1 cellular context compared by ENCODE assay signal in the genomic region with DNA sequence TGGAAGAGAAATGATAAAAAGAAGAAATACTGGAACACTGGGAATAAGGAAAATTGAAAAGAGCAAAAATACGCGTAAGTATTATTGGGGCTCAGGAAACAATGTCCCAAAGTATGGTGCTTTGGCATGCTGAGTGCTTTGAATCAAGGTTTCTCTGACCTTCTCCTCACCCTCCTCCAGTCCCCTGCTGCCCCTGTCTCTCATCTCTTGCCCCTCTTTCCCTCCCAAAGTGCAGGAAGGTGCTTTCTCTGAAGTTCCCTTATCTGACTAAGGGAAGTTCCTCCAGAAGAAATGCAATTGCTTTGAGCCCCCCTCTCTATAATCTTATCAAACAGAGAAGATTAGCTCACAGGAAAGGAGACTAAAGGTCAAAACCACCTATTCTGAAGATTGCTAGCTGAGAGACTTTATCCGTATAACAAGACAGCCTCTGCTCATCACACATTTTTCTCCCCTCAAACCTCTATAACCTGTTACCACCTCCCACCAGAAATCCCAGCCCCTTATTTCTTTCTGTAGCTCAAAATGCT.
A peak's percentile ranks its signal among the peaks of the same experiment; 100 is the strongest.
TF ChIP-seq lines count a peak whose summit lies in the region.

No MANE protein-coding gene starts in this region.

TF ChIP-seq in K562, 482 proteins besides CTCF, POLR2A, EP300 and RAD21 (continued from another document and continues in another):
- TF ChIP-seq, protein P1, sequence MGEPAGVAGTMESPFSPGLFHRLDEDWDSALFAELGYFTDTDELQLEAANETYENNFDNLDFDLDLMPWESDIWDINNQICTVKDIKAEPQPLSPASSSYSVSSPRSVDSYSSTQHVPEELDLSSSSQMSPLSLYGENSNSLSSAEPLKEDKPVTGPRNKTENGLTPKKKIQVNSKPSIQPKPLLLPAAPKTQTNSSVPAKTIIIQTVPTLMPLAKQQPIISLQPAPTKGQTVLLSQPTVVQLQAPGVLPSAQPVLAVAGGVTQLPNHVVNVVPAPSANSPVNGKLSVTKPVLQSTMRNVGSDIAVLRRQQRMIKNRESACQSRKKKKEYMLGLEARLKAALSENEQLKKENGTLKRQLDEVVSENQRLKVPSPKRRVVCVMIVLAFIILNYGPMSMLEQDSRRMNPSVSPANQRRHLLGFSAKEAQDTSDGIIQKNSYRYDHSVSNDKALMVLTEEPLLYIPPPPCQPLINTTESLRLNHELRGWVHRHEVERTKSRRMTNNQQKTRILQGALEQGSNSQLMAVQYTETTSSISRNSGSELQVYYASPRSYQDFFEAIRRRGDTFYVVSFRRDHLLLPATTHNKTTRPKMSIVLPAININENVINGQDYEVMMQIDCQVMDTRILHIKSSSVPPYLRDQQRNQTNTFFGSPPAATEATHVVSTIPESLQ (CRISPR knock-in tag; IDR thresholded peaks at IDR 0.05) = no peak
- TF ChIP-seq, protein P2, sequence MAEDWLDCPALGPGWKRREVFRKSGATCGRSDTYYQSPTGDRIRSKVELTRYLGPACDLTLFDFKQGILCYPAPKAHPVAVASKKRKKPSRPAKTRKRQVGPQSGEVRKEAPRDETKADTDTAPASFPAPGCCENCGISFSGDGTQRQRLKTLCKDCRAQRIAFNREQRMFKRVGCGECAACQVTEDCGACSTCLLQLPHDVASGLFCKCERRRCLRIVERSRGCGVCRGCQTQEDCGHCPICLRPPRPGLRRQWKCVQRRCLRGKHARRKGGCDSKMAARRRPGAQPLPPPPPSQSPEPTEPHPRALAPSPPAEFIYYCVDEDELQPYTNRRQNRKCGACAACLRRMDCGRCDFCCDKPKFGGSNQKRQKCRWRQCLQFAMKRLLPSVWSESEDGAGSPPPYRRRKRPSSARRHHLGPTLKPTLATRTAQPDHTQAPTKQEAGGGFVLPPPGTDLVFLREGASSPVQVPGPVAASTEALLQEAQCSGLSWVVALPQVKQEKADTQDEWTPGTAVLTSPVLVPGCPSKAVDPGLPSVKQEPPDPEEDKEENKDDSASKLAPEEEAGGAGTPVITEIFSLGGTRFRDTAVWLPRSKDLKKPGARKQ (CRISPR knock-in tag; IDR thresholded peaks at IDR 0.05) = no peak
- TF ChIP-seq SMARCA4 (IDR thresholded peaks at IDR 0.05) (0 out of 2 replicates have a peak, but pooled peaks have one; percentile 31), ZKSCAN3 (CRISPR knock-in tag; IDR thresholded peaks at IDR 0.05) (no peak), TRIM28 (IDR thresholded peaks at IDR 0.05) (no peak), TBL1XR1 (IDR thresholded peaks at IDR 0.05; ENCODE audit: low read length in 2 of 2) (no peak), CHD4 (IDR thresholded peaks at IDR 0.05; ENCODE audit: insufficient read depth, insufficient replicate concordance, low read depth, low read length, poor library complexity, severe bottlenecking) (no peak), ZNF717 (CRISPR knock-in tag; IDR thresholded peaks at IDR 0.05) (no peak), HDAC1 (IDR thresholded peaks at IDR 0.05) (0 out of 4 replicates have a peak, but pooled peaks of 1 of the 2 experiments have one; percentile 1), CHD2 (IDR thresholded peaks at IDR 0.05; ENCODE audit: low read depth, low read length) (no peak), SMARCA5 (IDR thresholded peaks at IDR 0.05) (no peak), ZEB2 (IDR thresholded peaks at IDR 0.05) (peak; percentile 17; the same call in 1 of the 2 replicates), LCOR (CRISPR knock-in tag; IDR thresholded peaks at IDR 0.05) (no peak), EHMT2 (IDR thresholded peaks at IDR 0.05) (no peak), PHF20 (IDR thresholded peaks at IDR 0.05; ENCODE audit: partially characterized antibody) (no peak), STAG1 (CRISPR knock-in tag; IDR thresholded peaks at IDR 0.05; ENCODE audit: borderline replicate concordance) (no peak), SRF (CRISPR knock-in tag; IDR thresholded peaks at IDR 0.05) (no peak), XRCC4 (IDR thresholded peaks at IDR 0.05; ENCODE audit: extremely low read depth, insufficient read depth, insufficient read length) (no peak), MXI1 (IDR thresholded peaks at IDR 0.05; ENCODE audit: low read depth, low read length) (no peak)
- TF ChIP-seq, protein P3, sequence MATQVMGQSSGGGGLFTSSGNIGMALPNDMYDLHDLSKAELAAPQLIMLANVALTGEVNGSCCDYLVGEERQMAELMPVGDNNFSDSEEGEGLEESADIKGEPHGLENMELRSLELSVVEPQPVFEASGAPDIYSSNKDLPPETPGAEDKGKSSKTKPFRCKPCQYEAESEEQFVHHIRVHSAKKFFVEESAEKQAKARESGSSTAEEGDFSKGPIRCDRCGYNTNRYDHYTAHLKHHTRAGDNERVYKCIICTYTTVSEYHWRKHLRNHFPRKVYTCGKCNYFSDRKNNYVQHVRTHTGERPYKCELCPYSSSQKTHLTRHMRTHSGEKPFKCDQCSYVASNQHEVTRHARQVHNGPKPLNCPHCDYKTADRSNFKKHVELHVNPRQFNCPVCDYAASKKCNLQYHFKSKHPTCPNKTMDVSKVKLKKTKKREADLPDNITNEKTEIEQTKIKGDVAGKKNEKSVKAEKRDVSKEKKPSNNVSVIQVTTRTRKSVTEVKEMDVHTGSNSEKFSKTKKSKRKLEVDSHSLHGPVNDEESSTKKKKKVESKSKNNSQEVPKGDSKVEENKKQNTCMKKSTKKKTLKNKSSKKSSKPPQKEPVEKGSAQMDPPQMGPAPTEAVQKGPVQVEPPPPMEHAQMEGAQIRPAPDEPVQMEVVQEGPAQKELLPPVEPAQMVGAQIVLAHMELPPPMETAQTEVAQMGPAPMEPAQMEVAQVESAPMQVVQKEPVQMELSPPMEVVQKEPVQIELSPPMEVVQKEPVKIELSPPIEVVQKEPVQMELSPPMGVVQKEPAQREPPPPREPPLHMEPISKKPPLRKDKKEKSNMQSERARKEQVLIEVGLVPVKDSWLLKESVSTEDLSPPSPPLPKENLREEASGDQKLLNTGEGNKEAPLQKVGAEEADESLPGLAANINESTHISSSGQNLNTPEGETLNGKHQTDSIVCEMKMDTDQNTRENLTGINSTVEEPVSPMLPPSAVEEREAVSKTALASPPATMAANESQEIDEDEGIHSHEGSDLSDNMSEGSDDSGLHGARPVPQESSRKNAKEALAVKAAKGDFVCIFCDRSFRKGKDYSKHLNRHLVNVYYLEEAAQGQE (CRISPR knock-in tag; IDR thresholded peaks at IDR 0.05; ENCODE audit: low read depth) = no peak
- TF ChIP-seq, protein P4, sequence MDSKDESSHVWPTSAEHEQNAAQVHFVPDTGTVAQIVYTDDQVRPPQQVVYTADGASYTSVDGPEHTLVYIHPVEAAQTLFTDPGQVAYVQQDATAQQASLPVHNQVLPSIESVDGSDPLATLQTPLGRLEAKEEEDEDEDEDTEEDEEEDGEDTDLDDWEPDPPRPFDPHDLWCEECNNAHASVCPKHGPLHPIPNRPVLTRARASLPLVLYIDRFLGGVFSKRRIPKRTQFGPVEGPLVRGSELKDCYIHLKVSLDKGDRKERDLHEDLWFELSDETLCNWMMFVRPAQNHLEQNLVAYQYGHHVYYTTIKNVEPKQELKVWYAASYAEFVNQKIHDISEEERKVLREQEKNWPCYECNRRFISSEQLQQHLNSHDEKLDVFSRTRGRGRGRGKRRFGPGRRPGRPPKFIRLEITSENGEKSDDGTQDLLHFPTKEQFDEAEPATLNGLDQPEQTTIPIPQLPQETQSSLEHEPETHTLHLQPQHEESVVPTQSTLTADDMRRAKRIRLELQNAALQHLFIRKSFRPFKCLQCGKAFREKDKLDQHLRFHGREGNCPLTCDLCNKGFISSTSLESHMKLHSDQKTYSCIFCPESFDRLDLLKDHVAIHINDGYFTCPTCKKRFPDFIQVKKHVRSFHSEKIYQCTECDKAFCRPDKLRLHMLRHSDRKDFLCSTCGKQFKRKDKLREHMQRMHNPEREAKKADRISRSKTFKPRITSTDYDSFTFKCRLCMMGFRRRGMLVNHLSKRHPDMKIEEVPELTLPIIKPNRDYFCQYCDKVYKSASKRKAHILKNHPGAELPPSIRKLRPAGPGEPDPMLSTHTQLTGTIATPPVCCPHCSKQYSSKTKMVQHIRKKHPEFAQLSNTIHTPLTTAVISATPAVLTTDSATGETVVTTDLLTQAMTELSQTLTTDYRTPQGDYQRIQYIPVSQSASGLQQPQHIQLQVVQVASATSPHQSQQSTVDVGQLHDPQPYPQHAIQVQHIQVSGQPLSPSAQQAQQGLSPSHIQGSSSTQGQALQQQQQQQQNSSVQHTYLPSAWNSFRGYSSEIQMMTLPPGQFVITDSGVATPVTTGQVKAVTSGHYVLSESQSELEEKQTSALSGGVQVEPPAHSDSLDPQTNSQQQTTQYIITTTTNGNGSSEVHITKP (IDR thresholded peaks at IDR 0.05; ENCODE audit: partially characterized antibody) = no peak
- TF ChIP-seq, protein P5, sequence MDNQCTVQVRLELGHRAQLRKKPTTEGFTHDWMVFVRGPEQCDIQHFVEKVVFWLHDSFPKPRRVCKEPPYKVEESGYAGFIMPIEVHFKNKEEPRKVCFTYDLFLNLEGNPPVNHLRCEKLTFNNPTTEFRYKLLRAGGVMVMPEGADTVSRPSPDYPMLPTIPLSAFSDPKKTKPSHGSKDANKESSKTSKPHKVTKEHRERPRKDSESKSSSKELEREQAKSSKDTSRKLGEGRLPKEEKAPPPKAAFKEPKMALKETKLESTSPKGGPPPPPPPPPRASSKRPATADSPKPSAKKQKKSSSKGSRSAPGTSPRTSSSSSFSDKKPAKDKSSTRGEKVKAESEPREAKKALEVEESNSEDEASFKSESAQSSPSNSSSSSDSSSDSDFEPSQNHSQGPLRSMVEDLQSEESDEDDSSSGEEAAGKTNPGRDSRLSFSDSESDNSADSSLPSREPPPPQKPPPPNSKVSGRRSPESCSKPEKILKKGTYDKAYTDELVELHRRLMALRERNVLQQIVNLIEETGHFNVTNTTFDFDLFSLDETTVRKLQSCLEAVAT (IDR thresholded peaks at IDR 0.05) = no peak
- TF ChIP-seq, protein P6, sequence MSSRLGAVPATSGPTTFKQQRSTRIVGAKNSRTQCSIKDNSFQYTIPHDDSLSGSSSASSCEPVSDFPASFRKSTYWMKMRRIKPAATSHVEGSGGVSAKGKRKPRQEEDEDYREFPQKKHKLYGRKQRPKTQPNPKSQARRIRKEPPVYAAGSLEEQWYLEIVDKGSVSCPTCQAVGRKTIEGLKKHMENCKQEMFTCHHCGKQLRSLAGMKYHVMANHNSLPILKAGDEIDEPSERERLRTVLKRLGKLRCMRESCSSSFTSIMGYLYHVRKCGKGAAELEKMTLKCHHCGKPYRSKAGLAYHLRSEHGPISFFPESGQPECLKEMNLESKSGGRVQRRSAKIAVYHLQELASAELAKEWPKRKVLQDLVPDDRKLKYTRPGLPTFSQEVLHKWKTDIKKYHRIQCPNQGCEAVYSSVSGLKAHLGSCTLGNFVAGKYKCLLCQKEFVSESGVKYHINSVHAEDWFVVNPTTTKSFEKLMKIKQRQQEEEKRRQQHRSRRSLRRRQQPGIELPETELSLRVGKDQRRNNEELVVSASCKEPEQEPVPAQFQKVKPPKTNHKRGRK (tag; IDR thresholded peaks at IDR 0.05) = 0 out of 2 replicates have a peak, but pooled peaks have one; percentile 29
- TF ChIP-seq, protein P7, sequence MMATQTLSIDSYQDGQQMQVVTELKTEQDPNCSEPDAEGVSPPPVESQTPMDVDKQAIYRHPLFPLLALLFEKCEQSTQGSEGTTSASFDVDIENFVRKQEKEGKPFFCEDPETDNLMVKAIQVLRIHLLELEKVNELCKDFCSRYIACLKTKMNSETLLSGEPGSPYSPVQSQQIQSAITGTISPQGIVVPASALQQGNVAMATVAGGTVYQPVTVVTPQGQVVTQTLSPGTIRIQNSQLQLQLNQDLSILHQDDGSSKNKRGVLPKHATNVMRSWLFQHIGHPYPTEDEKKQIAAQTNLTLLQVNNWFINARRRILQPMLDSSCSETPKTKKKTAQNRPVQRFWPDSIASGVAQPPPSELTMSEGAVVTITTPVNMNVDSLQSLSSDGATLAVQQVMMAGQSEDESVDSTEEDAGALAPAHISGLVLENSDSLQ (IDR thresholded peaks at IDR 0.05) = no peak
- TF ChIP-seq, protein P8, sequence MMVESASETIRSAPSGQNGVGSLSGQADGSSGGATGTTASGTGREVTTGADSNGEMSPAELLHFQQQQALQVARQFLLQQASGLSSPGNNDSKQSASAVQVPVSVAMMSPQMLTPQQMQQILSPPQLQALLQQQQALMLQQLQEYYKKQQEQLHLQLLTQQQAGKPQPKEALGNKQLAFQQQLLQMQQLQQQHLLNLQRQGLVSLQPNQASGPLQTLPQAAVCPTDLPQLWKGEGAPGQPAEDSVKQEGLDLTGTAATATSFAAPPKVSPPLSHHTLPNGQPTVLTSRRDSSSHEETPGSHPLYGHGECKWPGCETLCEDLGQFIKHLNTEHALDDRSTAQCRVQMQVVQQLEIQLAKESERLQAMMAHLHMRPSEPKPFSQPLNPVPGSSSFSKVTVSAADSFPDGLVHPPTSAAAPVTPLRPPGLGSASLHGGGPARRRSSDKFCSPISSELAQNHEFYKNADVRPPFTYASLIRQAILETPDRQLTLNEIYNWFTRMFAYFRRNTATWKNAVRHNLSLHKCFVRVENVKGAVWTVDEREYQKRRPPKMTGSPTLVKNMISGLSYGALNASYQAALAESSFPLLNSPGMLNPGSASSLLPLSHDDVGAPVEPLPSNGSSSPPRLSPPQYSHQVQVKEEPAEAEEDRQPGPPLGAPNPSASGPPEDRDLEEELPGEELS (CRISPR knock-in tag; IDR thresholded peaks at IDR 0.05; ENCODE audit: borderline replicate concordance) = no peak
- TF ChIP-seq, protein P9, sequence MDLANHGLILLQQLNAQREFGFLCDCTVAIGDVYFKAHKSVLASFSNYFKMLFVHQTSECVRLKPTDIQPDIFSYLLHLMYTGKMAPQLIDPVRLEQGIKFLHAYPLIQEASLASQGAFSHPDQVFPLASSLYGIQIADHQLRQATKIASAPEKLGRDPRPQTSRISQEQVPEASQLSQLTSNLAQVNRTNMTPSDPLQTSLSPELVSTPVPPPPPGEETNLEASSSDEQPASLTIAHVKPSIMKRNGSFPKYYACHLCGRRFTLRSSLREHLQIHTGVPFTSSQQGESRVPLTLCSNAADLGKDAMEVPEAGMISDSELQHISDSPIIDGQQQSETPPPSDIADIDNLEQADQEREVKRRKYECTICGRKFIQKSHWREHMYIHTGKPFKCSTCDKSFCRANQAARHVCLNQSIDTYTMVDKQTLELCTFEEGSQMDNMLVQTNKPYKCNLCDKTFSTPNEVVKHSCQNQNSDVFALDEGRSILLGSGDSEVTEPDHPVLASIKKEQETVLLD (IDR thresholded peaks at IDR 0.05) = no peak
- TF ChIP-seq, protein P10, sequence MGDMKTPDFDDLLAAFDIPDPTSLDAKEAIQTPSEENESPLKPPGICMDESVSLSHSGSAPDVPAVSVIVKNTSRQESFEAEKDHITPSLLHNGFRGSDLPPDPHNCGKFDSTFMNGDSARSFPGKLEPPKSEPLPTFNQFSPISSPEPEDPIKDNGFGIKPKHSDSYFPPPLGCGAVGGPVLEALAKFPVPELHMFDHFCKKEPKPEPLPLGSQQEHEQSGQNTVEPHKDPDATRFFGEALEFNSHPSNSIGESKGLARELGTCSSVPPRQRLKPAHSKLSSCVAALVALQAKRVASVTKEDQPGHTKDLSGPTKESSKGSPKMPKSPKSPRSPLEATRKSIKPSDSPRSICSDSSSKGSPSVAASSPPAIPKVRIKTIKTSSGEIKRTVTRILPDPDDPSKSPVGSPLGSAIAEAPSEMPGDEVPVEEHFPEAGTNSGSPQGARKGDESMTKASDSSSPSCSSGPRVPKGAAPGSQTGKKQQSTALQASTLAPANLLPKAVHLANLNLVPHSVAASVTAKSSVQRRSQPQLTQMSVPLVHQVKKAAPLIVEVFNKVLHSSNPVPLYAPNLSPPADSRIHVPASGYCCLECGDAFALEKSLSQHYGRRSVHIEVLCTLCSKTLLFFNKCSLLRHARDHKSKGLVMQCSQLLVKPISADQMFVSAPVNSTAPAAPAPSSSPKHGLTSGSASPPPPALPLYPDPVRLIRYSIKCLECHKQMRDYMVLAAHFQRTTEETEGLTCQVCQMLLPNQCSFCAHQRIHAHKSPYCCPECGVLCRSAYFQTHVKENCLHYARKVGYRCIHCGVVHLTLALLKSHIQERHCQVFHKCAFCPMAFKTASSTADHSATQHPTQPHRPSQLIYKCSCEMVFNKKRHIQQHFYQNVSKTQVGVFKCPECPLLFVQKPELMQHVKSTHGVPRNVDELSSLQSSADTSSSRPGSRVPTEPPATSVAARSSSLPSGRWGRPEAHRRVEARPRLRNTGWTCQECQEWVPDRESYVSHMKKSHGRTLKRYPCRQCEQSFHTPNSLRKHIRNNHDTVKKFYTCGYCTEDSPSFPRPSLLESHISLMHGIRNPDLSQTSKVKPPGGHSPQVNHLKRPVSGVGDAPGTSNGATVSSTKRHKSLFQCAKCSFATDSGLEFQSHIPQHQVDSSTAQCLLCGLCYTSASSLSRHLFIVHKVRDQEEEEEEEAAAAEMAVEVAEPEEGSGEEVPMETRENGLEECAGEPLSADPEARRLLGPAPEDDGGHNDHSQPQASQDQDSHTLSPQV (IDR thresholded peaks at IDR 0.05) = no peak
